Comparison of ENCODE assay signal across 20 cellular contexts in genomic region chr9:126708178-126708577, GRCh38.
A peak's percentile ranks its signal among the peaks of the same experiment; 100 is the strongest.
DNase-seq lines count a peak whose midpoint lies in the region; ATAC-seq and TF ChIP-seq lines count a peak whose summit lies in the region.
"Had no signal": no experiment of that assay in that cellular context is flagged by ENCODE, and none has a peak within 500 bp of the region (broad histone marks: within the 10 kb centered on the region; RNA-seq: fewer than 3 reads in every experiment).

No MANE protein-coding gene starts in this region.

- H3K36me3 Mint-ChIP-seq in endothelial cell (ENCODE audit: low read depth, unreplicated experiment) (no peaks in the 10 kb centered on the region), osteocyte (ENCODE audit: unreplicated experiment) (no peaks in the 10 kb centered on the region)
- H3K36me3 Mint-ChIP-seq: CD4-positive, alpha-beta memory T cell had no signal

- no peak for TF ChIP-seq CTCF in right atrium auricular region (IDR thresholded peaks at IDR 0.05)
- TF ChIP-seq CTCF in endothelial cell (IDR thresholded peaks at IDR 0.05; ENCODE audit: unreplicated experiment), result no peak
- no peak for TF ChIP-seq CTCF in osteocyte (IDR thresholded peaks at IDR 0.05)
- TF ChIP-seq CTCF in BE2C (IDR thresholded peaks at IDR 0.05; ENCODE audit: low read depth, low read length), result no peak

- intact Hi-C loops in left ventricle myocardium superior (cut with micrococcal nuclease), result loop anchor here (5.0 kb wide), 1 partner anchor 74 kb away; no protein-coding TSS in a partner anchor

- H3K9me3 Mint-ChIP-seq in endothelial cell (ENCODE audit: unreplicated experiment) (no peaks in the 10 kb centered on the region), osteocyte (ENCODE audit: unreplicated experiment) (no peaks in the 10 kb centered on the region)
- H3K9me3 Mint-ChIP-seq: CD4-positive, alpha-beta memory T cell had no signal

- H3K27me3 Mint-ChIP-seq in endothelial cell (ENCODE audit: unreplicated experiment), result peaks cover 6% of the 10 kb centered on the region
- peaks cover 36% of the 10 kb centered on the region for H3K27me3 Mint-ChIP-seq in osteocyte (ENCODE audit: unreplicated experiment)

- H3K27ac ChIP-seq in right atrium auricular region, result no peak overlapping the region

- peak; percentile 54 for DNase-seq in right atrium auricular region (ENCODE audit: low spot score)
- DNase-seq in left ventricle myocardium superior, result no peak
- DNase-seq in endothelial cell (ENCODE audit: low spot score), result peak; percentile 17
- peak; percentile 75 for DNase-seq in osteocyte (ENCODE audit: extremely low spot score, unreplicated experiment)
- no peak for DNase-seq in activated gamma-delta T cell (lab: John Stamatoyannopoulos, UW)
- DNase-seq in BE2C, result no peak
- no peak for DNase-seq in activated CD4-positive, CD25-positive, alpha-beta regulatory T cell (lab: John Stamatoyannopoulos, UW)
- DNase-seq: ACHN; CD4-positive, alpha-beta memory T cell; GOT3; NCI-H1092; NCI-H1694; NCI-H2107; NCI-H345; NCI-H526 treated with DMSO at 0.1 percent for 48 hours; NK-92 treated with Interleukin-12 subunit alpha and Interleukin-12 subunit beta, amount 100 ng/mL, for 24 hours; OCI-M1 had no signal

- no peaks in the 10 kb centered on the region for H3K9me3 ChIP-seq in right atrium auricular region
- H3K9me3 ChIP-seq in BE2C, result no peaks in the 10 kb centered on the region

- ATAC-seq in left ventricle myocardium superior (no peak), GM19328 (IDR thresholded peaks at IDR 0.05; ENCODE audit: unreplicated experiment) (no peak)
- ATAC-seq: K562 had no signal

- peaks cover 24% of the 10 kb centered on the region for H3K4me1 Mint-ChIP-seq in endothelial cell (ENCODE audit: unreplicated experiment)
- peaks cover 13% of the 10 kb centered on the region for H3K4me1 Mint-ChIP-seq in osteocyte (ENCODE audit: unreplicated experiment)

- peak overlapping the region; percentile 7 for H3K27ac Mint-ChIP-seq in endothelial cell (ENCODE audit: unreplicated experiment)
- H3K27ac Mint-ChIP-seq in osteocyte (ENCODE audit: unreplicated experiment), result no peak overlapping the region
- H3K27ac Mint-ChIP-seq: B cell had no signal

- H3K4me1 ChIP-seq in right atrium auricular region (peaks cover 0 to 20% of the 10 kb centered on the region in 2 donors), BE2C (peaks cover 9% of the 10 kb centered on the region)

- H3K4me3 ChIP-seq in right atrium auricular region (no peak overlapping the region), BE2C (ENCODE audit: low read depth, low read length) (no peak overlapping the region)
- H3K4me3 ChIP-seq: K562 had no signal

- H3K36me3 ChIP-seq in right atrium auricular region (no peaks in the 10 kb centered on the region), BE2C (no peaks in the 10 kb centered on the region)

- H3K27me3 ChIP-seq in right atrium auricular region (peaks cover 0 to 15% of the 10 kb centered on the region in 2 donors), BE2C (no peaks in the 10 kb centered on the region; the same call in 1 of the 2 replicates)

- H3K4me3 Mint-ChIP-seq in endothelial cell (ENCODE audit: unreplicated experiment), result no peak overlapping the region
- no peak overlapping the region for H3K4me3 Mint-ChIP-seq in osteocyte (ENCODE audit: unreplicated experiment)
- H3K4me3 Mint-ChIP-seq: B cell; CD4-positive, alpha-beta memory T cell had no signal

Comparison
In these comparisons a context has a peak if more than half of its experiments do, and no peak if none do; other contexts are left out.
1. DNase-seq: peak in right atrium auricular region (single experiment), endothelial cell (single experiment) and osteocyte (single experiment); none in left ventricle myocardium superior (single experiment), activated gamma-delta T cell (single experiment), BE2C (single experiment) and activated CD4-positive, CD25-positive, alpha-beta regulatory T cell (0 of 4).